In genomic region chr2:96903318-96903717, GRCh38 we compare ENCODE assay signal across 1 cellular context.
TF ChIP-seq lines count a peak whose summit lies in the region.

No MANE protein-coding gene starts in this region.

TF ChIP-seq in GM23338, 12 proteins besides CTCF, POLR2A, EP300 and RAD21 (continued from another document):
- no peak for TF ChIP-seq ZNF462 (CRISPR knock-in tag; IDR thresholded peaks at IDR 0.05)
- TF ChIP-seq CREB1 (CRISPR knock-in tag; IDR thresholded peaks at IDR 0.05; ENCODE audit: low read depth): no peak
- TF ChIP-seq ZNF114 (CRISPR knock-in tag; IDR thresholded peaks at IDR 0.05): no peak
- TF ChIP-seq JUNB (IDR thresholded peaks at IDR 0.05; ENCODE audit: unreplicated experiment): no peak
- TF ChIP-seq REST (IDR thresholded peaks at IDR 0.05; ENCODE audit: unreplicated experiment): no peak
- TF ChIP-seq POLR2AphosphoS5 (IDR thresholded peaks at IDR 0.05; ENCODE audit: low read depth): no peak
